Comparison of ENCODE assay signal across 9 cellular contexts in the genomic region with DNA sequence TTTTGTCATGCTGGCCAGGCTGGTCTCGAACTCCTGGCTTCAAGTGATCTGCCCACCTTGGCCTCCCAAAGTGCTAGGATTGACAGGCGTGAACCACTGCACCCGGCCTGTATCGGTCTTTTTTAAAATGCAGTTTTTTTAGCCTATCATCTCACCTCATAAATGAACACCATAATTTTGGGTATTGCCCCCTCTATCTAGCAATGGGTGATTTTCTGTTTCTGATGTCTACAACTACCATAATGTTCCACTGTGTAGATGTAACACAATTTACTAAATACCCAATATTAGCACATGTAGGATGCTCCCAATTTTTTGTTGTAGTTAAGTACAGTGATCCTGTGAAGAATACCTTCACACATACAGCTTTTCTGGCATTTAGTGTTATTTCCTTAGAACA. TPM values are rescaled to one million over a fixed set of nuclear protein-coding genes. Genes with fewer than 3 reads are reported as not detected.
A peak's percentile ranks its signal among the peaks of the same experiment; 100 is the strongest.
DNase-seq lines count a peak whose midpoint lies in the region; ATAC-seq and TF ChIP-seq lines count a peak whose summit lies in the region.
"Had no signal": no experiment of that assay in that cellular context is flagged by ENCODE, and none has a peak within 500 bp of the region (broad histone marks: within the 10 kb centered on the region; RNA-seq: fewer than 3 reads in every experiment).

No MANE protein-coding gene starts in this region.

- TF ChIP-seq CTCF in cardiac muscle cell (IDR thresholded peaks at IDR 0.05; ENCODE audit: low read depth, low read length) (no peak), activated B cell treated with CpG ODN at 0.5 μM for 24 hours (IDR thresholded peaks at IDR 0.05) (no peak), uterus (IDR thresholded peaks at IDR 0.05) (no peak), omental fat pad (IDR thresholded peaks at IDR 0.05) (no peak)

- peaks cover 15% of the 10 kb centered on the region for H3K36me3 Mint-ChIP-seq in activated B cell treated with CpG ODN at 0.5 μM for 24 hours (ENCODE audit: low read depth)

- no peak overlapping the region for H3K9ac ChIP-seq in iPS-15b (ENCODE audit: low read depth, low read length)

- no peaks in the 10 kb centered on the region for H3K27me3 ChIP-seq in cardiac muscle cell
- H3K27me3 ChIP-seq in iPS-15b (ENCODE audit: control insufficient read depth, insufficient read depth, low read length) = no peaks in the 10 kb centered on the region
- H3K27me3 ChIP-seq in uterus = no peaks in the 10 kb centered on the region
- H3K27me3 ChIP-seq: SJSA1 had no signal

- H3K27ac ChIP-seq in cardiac muscle cell (peak overlapping the region; percentile 99), uterus (peak overlapping the region; percentile 91 to 94)

- TF ChIP-seq POLR2A in uterus (IDR thresholded peaks at IDR 0.05) = no peak

- DNase-seq in cardiac muscle cell (ENCODE audit: low read depth in 1 of 2, low spot score in 1 of 2) (no peak), left cardiac atrium (no peak), activated B cell treated with CpG ODN at 0.5 μM for 24 hours (no peak), uterus (no peak), omental fat pad (ENCODE audit: low spot score) (no peak)
- DNase-seq in stimulated activated CD4-positive, alpha-beta T cell treated with anti-CD3 and anti-CD28 coated beads, Interleukin-2, amount 100 ng/mL, for 48 hours = no peak

- H3K27ac Mint-ChIP-seq in activated B cell treated with CpG ODN at 0.5 μM for 24 hours = peak overlapping the region; percentile 89

- H3K27me3 Mint-ChIP-seq in activated B cell treated with CpG ODN at 0.5 μM for 24 hours = no peaks in the 10 kb centered on the region

- CTCF ChIA-PET in activated B cell treated with CpG ODN at 0.5 μM for 24 hours (lab: Charles Lee) = interaction anchor here (1.1 to 1.2 kb wide), 2 partner anchors 64 to 65 kb away, joined by 3 read pairs; no protein-coding TSS in a partner anchor

- H3K9me3 Mint-ChIP-seq in activated B cell treated with CpG ODN at 0.5 μM for 24 hours = no peaks in the 10 kb centered on the region

- H3K4me3 ChIP-seq in cardiac muscle cell (peak overlapping the region; percentile 68), iPS-15b (ENCODE audit: low read depth, low read length) (peak overlapping the region; percentile 77), uterus (no peak overlapping the region)

- H3K4me1 ChIP-seq in cardiac muscle cell (ENCODE audit: low read depth) (peaks cover 26% of the 10 kb centered on the region), iPS-15b (ENCODE audit: control insufficient read depth, insufficient read depth, low read length) (peaks cover 15% of the 10 kb centered on the region), uterus (no peaks in the 10 kb centered on the region)

- H3K36me3 ChIP-seq in cardiac muscle cell (no peaks in the 10 kb centered on the region), iPS-15b (ENCODE audit: control insufficient read depth, insufficient read depth, low read length) (no peaks in the 10 kb centered on the region), uterus (no peaks in the 10 kb centered on the region)

- intact Hi-C loops in left cardiac atrium (cut with DNase I) (loop anchor here in 1 of 2 donors (10.0 kb wide), 1 partner anchor 58 kb away; no protein-coding TSS in a partner anchor), activated B cell treated with CpG ODN at 0.5 μM for 24 hours (cut with micrococcal nuclease) (loop anchor here (5.0 to 10.0 kb wide), 2 partner anchors 41 to 922 kb away; no protein-coding TSS in a partner anchor), uterus (cut with DNase I; ENCODE audit: low total_unique reads) (no loop called here)

- H3K9me3 ChIP-seq in cardiac muscle cell (ENCODE audit: low read depth) (no peaks in the 10 kb centered on the region), iPS-15b (ENCODE audit: control insufficient read depth, insufficient read depth, low read length) (no peaks in the 10 kb centered on the region), uterus (no peaks in the 10 kb centered on the region)
- H3K9me3 ChIP-seq: SJSA1 had no signal

- peaks cover 43% of the 10 kb centered on the region for H3K4me1 Mint-ChIP-seq in activated B cell treated with CpG ODN at 0.5 μM for 24 hours

- POLR2A ChIA-PET in activated B cell treated with CpG ODN at 0.5 μM for 24 hours (lab: Charles Lee) = interaction anchor here (0.6 to 3.9 kb wide), 3 partner anchors 12 to 107 kb away, joined by 3 to 36 read pairs (median 4); no protein-coding TSS in a partner anchor

- ATAC-seq in left cardiac atrium (no peak), activated B cell treated with CpG ODN at 0.5 μM for 24 hours (ENCODE audit: low read depth) (no peak), GM21381 (IDR thresholded peaks at IDR 0.05; ENCODE audit: unreplicated experiment) (no peak), omental fat pad (ENCODE audit: low FRiP score) (no peak)

- H3K4me3 Mint-ChIP-seq in activated B cell treated with CpG ODN at 0.5 μM for 24 hours = peak overlapping the region; percentile 87

RNA-seq across cellular contexts. Expression of a gene that starts 2.0 kb away (rescaled TPM):
- total RNA-seq in cardiac muscle cell (209 and 213 TPM in 2 replicates), left cardiac atrium (100 to 1,000 TPM; 109 to 128 TPM), activated B cell treated with CpG ODN at 0.5 μM for 24 hours (49.8 and 50.8 TPM in 2 replicates), uterus (100 to 1,000 TPM in 1 of 4 donors, 10 to 100 TPM in 3; 29.7 to 427 (median 64.8) TPM), omental fat pad (10 to 100 TPM; 45.3 to 68.9 (median 62.0) TPM)
- polyA plus RNA-seq in cardiac muscle cell = 336 and 341 TPM in 2 replicates

Comparison
In these comparisons a context has a peak if more than half of its experiments do, and no peak if none do; other contexts are left out.
1. H3K4me3 ChIP-seq: peak in cardiac muscle cell (single experiment) and iPS-15b (single experiment); none in uterus (0 of 2).